In the genomic region with DNA sequence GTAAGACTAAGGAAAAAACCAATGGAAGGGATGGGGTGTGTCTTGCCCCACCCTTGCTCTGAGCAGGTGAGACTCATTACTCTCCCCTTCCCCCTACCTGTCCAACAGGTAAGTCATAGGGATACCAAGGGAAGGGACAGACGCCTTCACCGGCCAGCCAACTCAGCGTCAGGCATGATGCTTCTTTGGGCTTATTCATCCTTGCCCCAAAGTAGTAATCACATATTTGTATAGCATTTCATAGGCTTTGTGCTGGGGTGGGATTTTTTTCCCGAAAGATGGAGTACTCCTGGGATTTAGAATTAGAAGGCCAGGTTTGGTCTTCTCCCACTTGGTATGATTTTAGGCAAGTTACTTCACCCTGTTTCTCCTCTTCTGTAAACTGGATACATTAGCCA, we compare ENCODE assay signal across 1 cellular context.
TF ChIP-seq lines count a peak whose summit lies in the region.

No MANE protein-coding gene starts in this region.

TF ChIP-seq in H1, 55 proteins besides CTCF, POLR2A, EP300 and RAD21:
- TF ChIP-seq TAF7 (optimal IDR thresholded peaks at IDR 0.05; ENCODE audit: borderline replicate concordance, low read depth, low read length), result no peak
- peak; percentile 3; the same call in 1 of the 2 replicates for TF ChIP-seq SP4 (IDR thresholded peaks at IDR 0.05; ENCODE audit: low read length)
- TF ChIP-seq SIN3A (conservative IDR thresholded peaks at IDR 0.05 in 1 of 2, IDR thresholded peaks at IDR 0.05 in 1 of 2; ENCODE audit: low read depth in 1 of 2, low read length in 2 of 2), result peak; percentile 53 to 66; a peak in 1 of 4 replicates
- TF ChIP-seq TCF12 (IDR thresholded peaks at IDR 0.05; ENCODE audit: low read depth, low read length), result peak; percentile 79; the same call in 1 of the 2 replicates
